Comparison of ENCODE assay signal across 8 cellular contexts in genomic region chr3:125715651-125716050, GRCh38.
"Had no signal": no experiment of that assay in that cellular context is flagged by ENCODE, and none has a peak within 500 bp of the region (broad histone marks: within the 10 kb centered on the region; RNA-seq: fewer than 3 reads in every experiment).

No MANE protein-coding gene starts in this region.

- DNase-seq: GM23248, GOT3, H9, HCEC 1CT, HFFc6, IMR-90, KG1 had no signal

- ATAC-seq: K562 had no signal

- H3K27ac Mint-ChIP-seq: H9, HFFc6 had no signal

- H3K27ac ChIP-seq: GM23248 had no signal

- H3K4me3 Mint-ChIP-seq: H9, HFFc6 had no signal

- H3K9me3 Mint-ChIP-seq: H9, HFFc6 had no signal

- H3K4me3 ChIP-seq: GM23248, K562 had no signal
